In the genomic region with DNA sequence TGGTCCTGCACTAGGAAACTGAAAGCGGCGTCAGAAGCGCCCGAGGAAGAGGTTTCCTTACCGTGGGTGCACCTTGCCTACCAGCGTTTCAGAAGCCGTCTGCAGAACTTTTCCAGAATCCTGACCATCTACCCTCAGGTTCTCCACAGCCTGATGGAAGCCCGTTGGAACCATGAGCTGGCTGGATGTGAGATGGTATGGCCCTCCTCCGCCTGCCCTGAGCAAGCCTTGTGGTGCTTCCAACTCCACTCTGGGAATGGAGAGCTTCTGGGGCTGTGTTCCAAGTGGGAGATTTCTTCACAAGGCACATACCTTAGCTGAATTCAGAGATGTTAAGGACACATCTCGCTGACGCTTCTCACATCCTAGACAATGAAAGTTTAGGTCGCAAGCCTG, we compare ENCODE assay signal across 16 cellular contexts.
"Had no signal": no experiment of that assay in that cellular context is flagged by ENCODE, and none has a peak within 500 bp of the region (broad histone marks: within the 10 kb centered on the region; RNA-seq: fewer than 3 reads in every experiment).

No MANE protein-coding gene starts in this region.

- H3K27me3 ChIP-seq: colonic mucosa had no signal

- H3K4me1 ChIP-seq: colonic mucosa had no signal

- H3K27me3 Mint-ChIP-seq: activated CD4-positive, alpha-beta T cell treated with anti-CD3 and anti-CD28 coated beads, Interleukin-2, amount 10 ng/mL, durations not matched to agents 24 days and 14 days; activated naive CD8-positive, alpha-beta T cell; stimulated activated naive CD8-positive, alpha-beta T cell treated with anti-CD3 and anti-CD28 coated beads, Interleukin-15, amount 100 ng/mL, for 72 hours; type B pancreatic cell had no signal

- H3K27ac Mint-ChIP-seq: activated CD8-positive, alpha-beta T cell treated with anti-CD3 and anti-CD28 coated beads, Interleukin-2, amount 10 ng/mL, durations not matched to agents 7 days and 5 days; type B pancreatic cell had no signal

- H3K4me3 Mint-ChIP-seq: activated CD4-positive, alpha-beta T cell treated with anti-CD3 and anti-CD28 coated beads, Interleukin-2, amount 10 ng/mL, durations not matched to agents 24 days and 14 days; activated CD8-positive, alpha-beta T cell treated with anti-CD3 and anti-CD28 coated beads, Interleukin-2, amount 10 ng/mL, durations not matched to agents 7 days and 5 days; activated naive CD8-positive, alpha-beta T cell; activated T-cell treated with anti-CD3 and anti-CD28 coated beads, Interleukin-2, amount 50 U/mL, for 4 hours; nephron; stimulated activated naive CD8-positive, alpha-beta T cell treated with anti-CD3 and anti-CD28 coated beads, Interleukin-15, amount 100 ng/mL, for 72 hours; type B pancreatic cell had no signal

- H3K9me3 Mint-ChIP-seq: activated CD4-positive, alpha-beta T cell treated with anti-CD3 and anti-CD28 coated beads, Interleukin-2, amount 10 ng/mL, durations not matched to agents 24 days and 14 days; activated T-cell treated with anti-CD3 and anti-CD28 coated beads, Interleukin-2, amount 50 U/mL, for 4 hours; nephron; type B pancreatic cell had no signal

- H3K4me1 Mint-ChIP-seq: activated CD4-positive, alpha-beta T cell treated with anti-CD3 and anti-CD28 coated beads, Interleukin-2, amount 10 ng/mL, durations not matched to agents 24 days and 14 days; stimulated activated naive CD8-positive, alpha-beta T cell treated with anti-CD3 and anti-CD28 coated beads, Interleukin-15, amount 100 ng/mL, for 72 hours had no signal

- ATAC-seq: activated CD8-positive, alpha-beta T cell treated with anti-CD3 and anti-CD28 coated beads, Interleukin-2, amount 10 ng/mL, durations not matched to agents 7 days and 5 days; activated T-cell treated with anti-CD3 and anti-CD28 coated beads, Interleukin-2, amount 50 U/mL, for 4 hours had no signal

- H3K27ac ChIP-seq: colonic mucosa, skin epidermis had no signal

- DNase-seq: activated CD4-positive, alpha-beta T cell treated with anti-CD3 and anti-CD28 coated beads, Interleukin-2, amount 10 ng/mL, durations not matched to agents 24 days and 14 days; activated CD8-positive, alpha-beta T cell treated with anti-CD3 and anti-CD28 coated beads, Interleukin-2, amount 10 ng/mL, durations not matched to agents 7 days and 5 days; activated gamma-delta T cell; activated T-cell treated with anti-CD3 and anti-CD28 coated beads, Interleukin-2, amount 50 U/mL, for 4 hours; amniotic stem cell; caudate nucleus; colonic mucosa; midbrain; stimulated activated CD4-positive, alpha-beta T cell treated with anti-CD3 and anti-CD28 coated beads, Interleukin-15, amount 100 ng/mL, for 24 hours; stimulated activated CD4-positive, alpha-beta T cell treated with anti-CD3 and anti-CD28 coated beads, Interleukin-2, amount 100 ng/mL, for 48 hours; stimulated activated naive CD8-positive, alpha-beta T cell treated with anti-CD3 and anti-CD28 coated beads, Interleukin-15, amount 100 ng/mL, for 72 hours; T1000 had no signal

- H3K9me3 ChIP-seq: colonic mucosa had no signal

- H3K4me3 ChIP-seq: colonic mucosa, skin epidermis had no signal
